1 cellular context compared by ENCODE assay signal in genomic region chr17:7367918-7368596, GRCh38.
TF ChIP-seq lines count a peak whose summit lies in the region.

No MANE protein-coding gene starts in this region.

TF ChIP-seq in WTC11, 78 proteins besides CTCF, POLR2A, EP300 and RAD21 (continued from another document):
- TF ChIP-seq ZNF425 (CRISPR knock-in tag; conservative IDR thresholded peaks at IDR 0.05), result no peak
- no peak for TF ChIP-seq NFATC4 (CRISPR knock-in tag; IDR thresholded peaks at IDR 0.05)
